In the genomic region with DNA sequence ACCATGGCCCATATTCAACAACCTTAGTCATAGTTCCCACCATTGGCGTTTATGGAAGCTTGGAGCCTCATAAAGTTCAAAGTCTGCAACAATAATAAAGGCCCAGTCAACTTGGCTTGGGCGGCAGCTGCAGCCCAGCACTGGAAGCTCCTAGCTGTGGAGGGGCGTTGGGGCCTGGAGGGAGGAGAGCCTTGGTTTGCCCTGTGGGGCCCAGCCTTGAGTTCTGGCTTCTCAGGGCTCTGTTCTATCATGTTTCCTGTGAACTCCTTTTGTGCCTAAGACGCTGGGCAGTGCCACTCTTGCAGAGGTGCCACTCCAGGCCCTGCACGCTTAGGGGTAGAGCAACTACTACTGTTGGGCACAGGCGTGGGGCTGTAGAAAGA, we compare ENCODE assay signal across 1 cellular context.
TF ChIP-seq lines count a peak whose summit lies in the region.

No MANE protein-coding gene starts in this region.

TF ChIP-seq in HepG2, 621 proteins besides CTCF, POLR2A, EP300 and RAD21 (continues in another document):
- TF ChIP-seq XRCC5 (optimal IDR thresholded peaks at IDR 0.05; ENCODE audit: low read length) (no peak), DNMT3B (CRISPR knock-in tag; conservative IDR thresholded peaks at IDR 0.05) (no peak), HNRNPL (IDR thresholded peaks at IDR 0.05; ENCODE audit: low read depth, low read length) (0 out of 2 replicates have a peak, but pooled peaks have one; percentile 38), ZNF501 (CRISPR knock-in tag; IDR thresholded peaks at IDR 0.05) (peak; percentile 35; the same call in 1 of the 2 replicates), FIP1L1 (IDR thresholded peaks at IDR 0.05; ENCODE audit: borderline replicate concordance, insufficient read depth, low read depth, low read length) (no peak), ZFP36L2 (CRISPR knock-in tag; IDR thresholded peaks at IDR 0.05) (no peak), KLF12 (CRISPR knock-in tag; IDR thresholded peaks at IDR 0.05; ENCODE audit: borderline replicate concordance) (no peak), ZNF451 (CRISPR knock-in tag; IDR thresholded peaks at IDR 0.05) (0 out of 2 replicates have a peak, but pooled peaks have one; percentile 40), GTF2F1 (IDR thresholded peaks at IDR 0.05; ENCODE audit: low read length) (no peak), CREB1 (IDR thresholded peaks at IDR 0.05) (no peak), CREB1 (CRISPR knock-in tag; IDR thresholded peaks at IDR 0.05) (no peak), ATM (IDR thresholded peaks at IDR 0.05; ENCODE audit: borderline replicate concordance) (no peak), PPARG (CRISPR knock-in tag; conservative IDR thresholded peaks at IDR 0.05) (peak; percentile 63; the same call in 1 of the 2 replicates), ZNF337 (CRISPR knock-in tag; IDR thresholded peaks at IDR 0.05; ENCODE audit: borderline replicate concordance, low read depth) (no peak), SYNCRIP (IDR thresholded peaks at IDR 0.05; ENCODE audit: insufficient read depth, low read depth, low read length) (no peak), ZSCAN20 (CRISPR knock-in tag; IDR thresholded peaks at IDR 0.05; ENCODE audit: borderline replicate concordance) (no peak), NCOA2 (CRISPR knock-in tag; IDR thresholded peaks at IDR 0.05) (no peak), SP140L (CRISPR knock-in tag; IDR thresholded peaks at IDR 0.05; ENCODE audit: borderline replicate concordance) (no peak), ZNF564 (CRISPR knock-in tag; IDR thresholded peaks at IDR 0.05) (0 out of 2 replicates have a peak, but pooled peaks have one; percentile 12)
- TF ChIP-seq, protein P1, sequence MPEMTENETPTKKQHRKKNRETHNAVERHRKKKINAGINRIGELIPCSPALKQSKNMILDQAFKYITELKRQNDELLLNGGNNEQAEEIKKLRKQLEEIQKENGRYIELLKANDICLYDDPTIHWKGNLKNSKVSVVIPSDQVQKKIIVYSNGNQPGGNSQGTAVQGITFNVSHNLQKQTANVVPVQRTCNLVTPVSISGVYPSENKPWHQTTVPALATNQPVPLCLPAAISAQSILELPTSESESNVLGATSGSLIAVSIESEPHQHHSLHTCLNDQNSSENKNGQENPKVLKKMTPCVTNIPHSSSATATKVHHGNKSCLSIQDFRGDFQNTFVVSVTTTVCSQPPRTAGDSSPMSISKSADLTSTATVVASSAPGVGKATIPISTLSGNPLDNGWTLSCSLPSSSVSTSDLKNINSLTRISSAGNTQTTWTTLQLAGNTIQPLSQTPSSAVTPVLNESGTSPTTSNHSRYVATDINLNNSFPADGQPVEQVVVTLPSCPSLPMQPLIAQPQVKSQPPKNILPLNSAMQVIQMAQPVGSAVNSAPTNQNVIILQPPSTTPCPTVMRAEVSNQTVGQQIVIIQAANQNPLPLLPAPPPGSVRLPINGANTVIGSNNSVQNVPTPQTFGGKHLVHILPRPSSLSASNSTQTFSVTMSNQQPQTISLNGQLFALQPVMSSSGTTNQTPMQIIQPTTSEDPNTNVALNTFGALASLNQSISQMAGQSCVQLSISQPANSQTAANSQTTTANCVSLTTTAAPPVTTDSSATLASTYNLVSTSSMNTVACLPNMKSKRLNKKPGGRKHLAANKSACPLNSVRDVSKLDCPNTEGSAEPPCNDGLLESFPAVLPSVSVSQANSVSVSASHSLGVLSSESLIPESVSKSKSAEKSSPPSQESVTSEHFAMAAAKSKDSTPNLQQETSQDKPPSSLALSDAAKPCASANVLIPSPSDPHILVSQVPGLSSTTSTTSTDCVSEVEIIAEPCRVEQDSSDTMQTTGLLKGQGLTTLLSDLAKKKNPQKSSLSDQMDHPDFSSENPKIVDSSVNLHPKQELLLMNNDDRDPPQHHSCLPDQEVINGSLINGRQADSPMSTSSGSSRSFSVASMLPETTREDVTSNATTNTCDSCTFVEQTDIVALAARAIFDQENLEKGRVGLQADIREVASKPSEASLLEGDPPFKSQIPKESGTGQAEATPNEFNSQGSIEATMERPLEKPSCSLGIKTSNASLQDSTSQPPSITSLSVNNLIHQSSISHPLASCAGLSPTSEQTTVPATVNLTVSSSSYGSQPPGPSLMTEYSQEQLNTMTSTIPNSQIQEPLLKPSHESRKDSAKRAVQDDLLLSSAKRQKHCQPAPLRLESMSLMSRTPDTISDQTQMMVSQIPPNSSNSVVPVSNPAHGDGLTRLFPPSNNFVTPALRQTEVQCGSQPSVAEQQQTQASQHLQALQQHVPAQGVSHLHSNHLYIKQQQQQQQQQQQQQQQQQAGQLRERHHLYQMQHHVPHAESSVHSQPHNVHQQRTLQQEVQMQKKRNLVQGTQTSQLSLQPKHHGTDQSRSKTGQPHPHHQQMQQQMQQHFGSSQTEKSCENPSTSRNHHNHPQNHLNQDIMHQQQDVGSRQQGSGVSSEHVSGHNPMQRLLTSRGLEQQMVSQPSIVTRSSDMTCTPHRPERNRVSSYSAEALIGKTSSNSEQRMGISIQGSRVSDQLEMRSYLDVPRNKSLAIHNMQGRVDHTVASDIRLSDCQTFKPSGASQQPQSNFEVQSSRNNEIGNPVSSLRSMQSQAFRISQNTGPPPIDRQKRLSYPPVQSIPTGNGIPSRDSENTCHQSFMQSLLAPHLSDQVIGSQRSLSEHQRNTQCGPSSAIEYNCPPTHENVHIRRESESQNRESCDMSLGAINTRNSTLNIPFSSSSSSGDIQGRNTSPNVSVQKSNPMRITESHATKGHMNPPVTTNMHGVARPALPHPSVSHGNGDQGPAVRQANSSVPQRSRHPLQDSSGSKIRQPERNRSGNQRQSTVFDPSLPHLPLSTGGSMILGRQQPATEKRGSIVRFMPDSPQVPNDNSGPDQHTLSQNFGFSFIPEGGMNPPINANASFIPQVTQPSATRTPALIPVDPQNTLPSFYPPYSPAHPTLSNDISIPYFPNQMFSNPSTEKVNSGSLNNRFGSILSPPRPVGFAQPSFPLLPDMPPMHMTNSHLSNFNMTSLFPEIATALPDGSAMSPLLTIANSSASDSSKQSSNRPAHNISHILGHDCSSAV (CRISPR knock-in tag; IDR thresholded peaks at IDR 0.05; ENCODE audit: borderline replicate concordance), result no peak
- TF ChIP-seq, protein P2, sequence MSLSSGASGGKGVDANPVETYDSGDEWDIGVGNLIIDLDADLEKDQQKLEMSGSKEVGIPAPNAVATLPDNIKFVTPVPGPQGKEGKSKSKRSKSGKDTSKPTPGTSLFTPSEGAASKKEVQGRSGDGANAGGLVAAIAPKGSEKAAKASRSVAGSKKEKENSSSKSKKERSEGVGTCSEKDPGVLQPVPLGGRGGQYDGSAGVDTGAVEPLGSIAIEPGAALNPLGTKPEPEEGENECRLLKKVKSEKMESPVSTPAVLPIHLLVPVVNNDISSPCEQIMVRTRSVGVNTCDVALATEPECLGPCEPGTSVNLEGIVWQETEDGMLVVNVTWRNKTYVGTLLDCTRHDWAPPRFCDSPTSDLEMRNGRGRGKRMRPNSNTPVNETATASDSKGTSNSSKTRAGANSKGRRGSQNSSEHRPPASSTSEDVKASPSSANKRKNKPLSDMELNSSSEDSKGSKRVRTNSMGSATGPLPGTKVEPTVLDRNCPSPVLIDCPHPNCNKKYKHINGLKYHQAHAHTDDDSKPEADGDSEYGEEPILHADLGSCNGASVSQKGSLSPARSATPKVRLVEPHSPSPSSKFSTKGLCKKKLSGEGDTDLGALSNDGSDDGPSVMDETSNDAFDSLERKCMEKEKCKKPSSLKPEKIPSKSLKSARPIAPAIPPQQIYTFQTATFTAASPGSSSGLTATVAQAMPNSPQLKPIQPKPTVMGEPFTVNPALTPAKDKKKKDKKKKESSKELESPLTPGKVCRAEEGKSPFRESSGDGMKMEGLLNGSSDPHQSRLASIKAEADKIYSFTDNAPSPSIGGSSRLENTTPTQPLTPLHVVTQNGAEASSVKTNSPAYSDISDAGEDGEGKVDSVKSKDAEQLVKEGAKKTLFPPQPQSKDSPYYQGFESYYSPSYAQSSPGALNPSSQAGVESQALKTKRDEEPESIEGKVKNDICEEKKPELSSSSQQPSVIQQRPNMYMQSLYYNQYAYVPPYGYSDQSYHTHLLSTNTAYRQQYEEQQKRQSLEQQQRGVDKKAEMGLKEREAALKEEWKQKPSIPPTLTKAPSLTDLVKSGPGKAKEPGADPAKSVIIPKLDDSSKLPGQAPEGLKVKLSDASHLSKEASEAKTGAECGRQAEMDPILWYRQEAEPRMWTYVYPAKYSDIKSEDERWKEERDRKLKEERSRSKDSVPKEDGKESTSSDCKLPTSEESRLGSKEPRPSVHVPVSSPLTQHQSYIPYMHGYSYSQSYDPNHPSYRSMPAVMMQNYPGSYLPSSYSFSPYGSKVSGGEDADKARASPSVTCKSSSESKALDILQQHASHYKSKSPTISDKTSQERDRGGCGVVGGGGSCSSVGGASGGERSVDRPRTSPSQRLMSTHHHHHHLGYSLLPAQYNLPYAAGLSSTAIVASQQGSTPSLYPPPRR (CRISPR knock-in tag; IDR thresholded peaks at IDR 0.05; ENCODE audit: borderline replicate concordance), result no peak
- TF ChIP-seq, protein P3, sequence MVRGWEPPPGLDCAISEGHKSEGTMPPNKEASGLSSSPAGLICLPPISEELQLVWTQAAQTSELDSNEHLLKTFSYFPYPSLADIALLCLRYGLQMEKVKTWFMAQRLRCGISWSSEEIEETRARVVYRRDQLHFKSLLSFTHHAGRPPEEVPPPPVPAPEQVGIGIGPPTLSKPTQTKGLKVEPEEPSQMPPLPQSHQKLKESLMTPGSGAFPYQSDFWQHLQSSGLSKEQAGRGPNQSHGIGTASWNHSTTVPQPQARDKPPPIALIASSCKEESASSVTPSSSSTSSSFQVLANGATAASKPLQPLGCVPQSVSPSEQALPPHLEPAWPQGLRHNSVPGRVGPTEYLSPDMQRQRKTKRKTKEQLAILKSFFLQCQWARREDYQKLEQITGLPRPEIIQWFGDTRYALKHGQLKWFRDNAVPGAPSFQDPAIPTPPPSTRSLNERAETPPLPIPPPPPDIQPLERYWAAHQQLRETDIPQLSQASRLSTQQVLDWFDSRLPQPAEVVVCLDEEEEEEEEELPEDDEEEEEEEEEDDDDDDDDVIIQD (CRISPR knock-in tag; IDR thresholded peaks at IDR 0.05; ENCODE audit: low read depth), result peak; percentile 49; the same call in 1 of the 2 replicates
- TF ChIP-seq, protein P4, sequence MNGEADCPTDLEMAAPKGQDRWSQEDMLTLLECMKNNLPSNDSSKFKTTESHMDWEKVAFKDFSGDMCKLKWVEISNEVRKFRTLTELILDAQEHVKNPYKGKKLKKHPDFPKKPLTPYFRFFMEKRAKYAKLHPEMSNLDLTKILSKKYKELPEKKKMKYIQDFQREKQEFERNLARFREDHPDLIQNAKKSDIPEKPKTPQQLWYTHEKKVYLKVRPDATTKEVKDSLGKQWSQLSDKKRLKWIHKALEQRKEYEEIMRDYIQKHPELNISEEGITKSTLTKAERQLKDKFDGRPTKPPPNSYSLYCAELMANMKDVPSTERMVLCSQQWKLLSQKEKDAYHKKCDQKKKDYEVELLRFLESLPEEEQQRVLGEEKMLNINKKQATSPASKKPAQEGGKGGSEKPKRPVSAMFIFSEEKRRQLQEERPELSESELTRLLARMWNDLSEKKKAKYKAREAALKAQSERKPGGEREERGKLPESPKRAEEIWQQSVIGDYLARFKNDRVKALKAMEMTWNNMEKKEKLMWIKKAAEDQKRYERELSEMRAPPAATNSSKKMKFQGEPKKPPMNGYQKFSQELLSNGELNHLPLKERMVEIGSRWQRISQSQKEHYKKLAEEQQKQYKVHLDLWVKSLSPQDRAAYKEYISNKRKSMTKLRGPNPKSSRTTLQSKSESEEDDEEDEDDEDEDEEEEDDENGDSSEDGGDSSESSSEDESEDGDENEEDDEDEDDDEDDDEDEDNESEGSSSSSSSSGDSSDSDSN (CRISPR knock-in tag; IDR thresholded peaks at IDR 0.05), result peak; percentile 24; the same call in 1 of the 2 replicates
- TF ChIP-seq, protein P5, sequence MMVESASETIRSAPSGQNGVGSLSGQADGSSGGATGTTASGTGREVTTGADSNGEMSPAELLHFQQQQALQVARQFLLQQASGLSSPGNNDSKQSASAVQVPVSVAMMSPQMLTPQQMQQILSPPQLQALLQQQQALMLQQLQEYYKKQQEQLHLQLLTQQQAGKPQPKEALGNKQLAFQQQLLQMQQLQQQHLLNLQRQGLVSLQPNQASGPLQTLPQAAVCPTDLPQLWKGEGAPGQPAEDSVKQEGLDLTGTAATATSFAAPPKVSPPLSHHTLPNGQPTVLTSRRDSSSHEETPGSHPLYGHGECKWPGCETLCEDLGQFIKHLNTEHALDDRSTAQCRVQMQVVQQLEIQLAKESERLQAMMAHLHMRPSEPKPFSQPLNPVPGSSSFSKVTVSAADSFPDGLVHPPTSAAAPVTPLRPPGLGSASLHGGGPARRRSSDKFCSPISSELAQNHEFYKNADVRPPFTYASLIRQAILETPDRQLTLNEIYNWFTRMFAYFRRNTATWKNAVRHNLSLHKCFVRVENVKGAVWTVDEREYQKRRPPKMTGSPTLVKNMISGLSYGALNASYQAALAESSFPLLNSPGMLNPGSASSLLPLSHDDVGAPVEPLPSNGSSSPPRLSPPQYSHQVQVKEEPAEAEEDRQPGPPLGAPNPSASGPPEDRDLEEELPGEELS (CRISPR knock-in tag; IDR thresholded peaks at IDR 0.05), result no peak
- TF ChIP-seq, protein P6, sequence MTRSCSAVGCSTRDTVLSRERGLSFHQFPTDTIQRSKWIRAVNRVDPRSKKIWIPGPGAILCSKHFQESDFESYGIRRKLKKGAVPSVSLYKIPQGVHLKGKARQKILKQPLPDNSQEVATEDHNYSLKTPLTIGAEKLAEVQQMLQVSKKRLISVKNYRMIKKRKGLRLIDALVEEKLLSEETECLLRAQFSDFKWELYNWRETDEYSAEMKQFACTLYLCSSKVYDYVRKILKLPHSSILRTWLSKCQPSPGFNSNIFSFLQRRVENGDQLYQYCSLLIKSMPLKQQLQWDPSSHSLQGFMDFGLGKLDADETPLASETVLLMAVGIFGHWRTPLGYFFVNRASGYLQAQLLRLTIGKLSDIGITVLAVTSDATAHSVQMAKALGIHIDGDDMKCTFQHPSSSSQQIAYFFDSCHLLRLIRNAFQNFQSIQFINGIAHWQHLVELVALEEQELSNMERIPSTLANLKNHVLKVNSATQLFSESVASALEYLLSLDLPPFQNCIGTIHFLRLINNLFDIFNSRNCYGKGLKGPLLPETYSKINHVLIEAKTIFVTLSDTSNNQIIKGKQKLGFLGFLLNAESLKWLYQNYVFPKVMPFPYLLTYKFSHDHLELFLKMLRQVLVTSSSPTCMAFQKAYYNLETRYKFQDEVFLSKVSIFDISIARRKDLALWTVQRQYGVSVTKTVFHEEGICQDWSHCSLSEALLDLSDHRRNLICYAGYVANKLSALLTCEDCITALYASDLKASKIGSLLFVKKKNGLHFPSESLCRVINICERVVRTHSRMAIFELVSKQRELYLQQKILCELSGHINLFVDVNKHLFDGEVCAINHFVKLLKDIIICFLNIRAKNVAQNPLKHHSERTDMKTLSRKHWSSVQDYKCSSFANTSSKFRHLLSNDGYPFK (CRISPR knock-in tag; IDR thresholded peaks at IDR 0.05; ENCODE audit: borderline replicate concordance), result no peak
- TF ChIP-seq, protein P7, sequence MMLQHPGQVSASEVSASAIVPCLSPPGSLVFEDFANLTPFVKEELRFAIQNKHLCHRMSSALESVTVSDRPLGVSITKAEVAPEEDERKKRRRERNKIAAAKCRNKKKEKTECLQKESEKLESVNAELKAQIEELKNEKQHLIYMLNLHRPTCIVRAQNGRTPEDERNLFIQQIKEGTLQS (CRISPR knock-in tag; IDR thresholded peaks at IDR 0.05), result no peak
- TF ChIP-seq, protein P8, sequence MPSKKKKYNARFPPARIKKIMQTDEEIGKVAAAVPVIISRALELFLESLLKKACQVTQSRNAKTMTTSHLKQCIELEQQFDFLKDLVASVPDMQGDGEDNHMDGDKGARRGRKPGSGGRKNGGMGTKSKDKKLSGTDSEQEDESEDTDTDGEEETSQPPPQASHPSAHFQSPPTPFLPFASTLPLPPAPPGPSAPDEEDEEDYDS (CRISPR knock-in tag; IDR thresholded peaks at IDR 0.05), result peak; percentile 34; the same call in 1 of the 2 replicates
- TF ChIP-seq, protein P9, sequence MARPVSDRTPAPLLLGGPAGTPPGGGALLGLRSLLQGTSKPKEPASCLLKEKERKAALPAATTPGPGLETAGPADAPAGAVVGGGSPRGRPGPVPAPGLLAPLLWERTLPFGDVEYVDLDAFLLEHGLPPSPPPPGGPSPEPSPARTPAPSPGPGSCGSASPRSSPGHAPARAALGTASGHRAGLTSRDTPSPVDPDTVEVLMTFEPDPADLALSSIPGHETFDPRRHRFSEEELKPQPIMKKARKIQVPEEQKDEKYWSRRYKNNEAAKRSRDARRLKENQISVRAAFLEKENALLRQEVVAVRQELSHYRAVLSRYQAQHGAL (CRISPR knock-in tag; IDR thresholded peaks at IDR 0.05; ENCODE audit: not compliant biosample characterization), result no peak
